In genomic region chr21:33770542-33770941, GRCh38 we compare ENCODE assay signal across 11 cellular contexts.
"Had no signal": no experiment of that assay in that cellular context is flagged by ENCODE, and none has a peak within 500 bp of the region (broad histone marks: within the 10 kb centered on the region; RNA-seq: fewer than 3 reads in every experiment).

No MANE protein-coding gene starts in this region.

- H3K27ac ChIP-seq: GM23248 had no signal

- H3K9me3 ChIP-seq: HAP-1 had no signal

- ATAC-seq: GM23338, HCT116 had no signal

- H3K9ac ChIP-seq: GM23248 had no signal

- H2AFZ ChIP-seq: GM23248, GM23338 had no signal

- DNase-seq: GM23248, GOT3, H7, H9, HCEC 1CT, HFFc6 had no signal

- H3K4me3 ChIP-seq: GM23248, GM23338, HAP-1 had no signal

- FAIRE-seq: H1, H54 had no signal

- H3K4me2 ChIP-seq: GM23338 had no signal
